8 cellular contexts compared by ENCODE assay signal in genomic region chr3:15860014-15860934, GRCh38.
DNase-seq lines count a peak whose midpoint lies in the region; ATAC-seq, FAIRE-seq and TF ChIP-seq lines count a peak whose summit lies in the region.

No MANE protein-coding gene starts in this region.

- TF ChIP-seq POLR2A in GM15510 (IDR thresholded peaks at IDR 0.05; ENCODE audit: borderline replicate concordance, extremely low read depth, insufficient read length), result peak; percentile 41
- TF ChIP-seq POLR2A in H1 (IDR thresholded peaks at IDR 0.05; ENCODE audit: control extremely low read depth in 1 of 2, low read depth in 2 of 2, low read length in 2 of 2), result no peak; a peak in 1 of 3 replicates

- TF ChIP-seq EP300 in H1 (IDR thresholded peaks at IDR 0.05; ENCODE audit: borderline replicate concordance in 1 of 2, low read depth in 2 of 2, low read length in 2 of 2), result no peak

- H3K27me3 ChIP-seq in A673 (replicated peaks; ENCODE audit: insufficient read depth, low read depth, low read length, poor library complexity) (no peaks in the 10 kb centered on the region), H1 (replicated peaks in 1 of 4; ENCODE audit: control insufficient read depth in 3 of 4, extremely low read depth in 1 of 4, insufficient read depth in 3 of 4, low read length in 3 of 4) (no peaks in the 10 kb centered on the region), mesendoderm (ENCODE audit: insufficient read depth, low read length, poor library complexity) (no peaks in the 10 kb centered on the region)

- H2AK5ac ChIP-seq in H1 (ENCODE audit: low read depth, low read length) (peak overlapping the region; percentile 66; the same call in 1 of the 2 replicates), mesendoderm (ENCODE audit: low read length) (no peak overlapping the region)

- CTCF ChIA-PET in A673 (lab: Charles Lee) (no interaction called here), H1 (lab: Charles Lee; ENCODE audit: partially characterized antibody) (interaction anchor here (1.0 kb wide), 1 partner anchor 52 kb away, joined by 3 read pairs; no protein-coding TSS in a partner anchor)

- H3K79me1 ChIP-seq in H1 (ENCODE audit: low read depth, low read length) (no peaks in the 10 kb centered on the region; the same call in 1 of the 2 replicates), mesendoderm (ENCODE audit: low read length) (peaks cover 5% of the 10 kb centered on the region)

- H3K23me2 ChIP-seq in H1 (ENCODE audit: low read depth, low read length), result peaks cover 11% of the 10 kb centered on the region

- H3K36me3 ChIP-seq in A673 (ENCODE audit: insufficient read depth, low read length, poor library complexity, severe bottlenecking) (no peaks in the 10 kb centered on the region), H1 (ENCODE audit: control insufficient read depth in 2 of 4, insufficient read depth in 4 of 4, low read length in 3 of 4) (no peaks in the 10 kb centered on the region), mesendoderm (ENCODE audit: control insufficient read depth, insufficient read depth, low read length) (no peaks in the 10 kb centered on the region)

- WGBS in H1 (ENCODE audit: extremely low coverage in 1 of 2, insufficient coverage in 1 of 2, insufficient read length in 1 of 2, insufficient replicate concordance in 2 of 2, low coverage in 1 of 2, low lambda C conversion rate in 2 of 2, missing lambda C conversion rate in 1 of 2), 2 experiments, result 7% methylated on average over 33 of the region's 55 CpGs; no CpG with 5 or more reads in 1 of the 2 experiments
- no CpG with 5 or more reads among the region's 55 CpGs for WGBS in mesendoderm (ENCODE audit: extremely low coverage, insufficient coverage, low lambda C conversion rate)

- H3K27ac Mint-ChIP-seq in stimulated activated naive B cell treated with anti-CD40 and anti-IgM and Interleukin-4, amounts not matched to agents 10 μg/mL and 1 μg/mL and 100 μg/mL, for 72 hours, result peak overlapping the region; percentile 88

- peak overlapping the region; percentile 87 for H4K91ac ChIP-seq in H1 (replicated peaks; ENCODE audit: insufficient read length, low read length)

- H3K14ac ChIP-seq in H1 (ENCODE audit: insufficient read length), result no peak overlapping the region

- peak overlapping the region; percentile 6 for H3K4ac ChIP-seq in H1 (replicated peaks; ENCODE audit: insufficient read length, low read depth, low read length)
- peak overlapping the region; percentile 95 for H3K4ac ChIP-seq in mesendoderm (ENCODE audit: low read depth, low read length)

- peak overlapping the region; percentile 42 for H3K56ac ChIP-seq in H1 (replicated peaks; ENCODE audit: insufficient read length, low read depth, low read length)
- H3K56ac ChIP-seq in mesendoderm (ENCODE audit: low read length), result peak overlapping the region; percentile 89

- H2BK15ac ChIP-seq in H1 (ENCODE audit: low read length) (no peak overlapping the region), mesendoderm (replicated peaks; ENCODE audit: low read depth) (no peak overlapping the region)

- no TSS peak for BruUV-seq in A673 (replicated peaks; lab: Mats Ljungman, UMichigan)

- H3K18ac ChIP-seq in H1 (ENCODE audit: extremely low read depth, low read length), result peak overlapping the region; percentile 56; the same call in 1 of the 2 replicates
- H3K18ac ChIP-seq in mesendoderm (ENCODE audit: low read length), result peak overlapping the region; percentile 86

- H4K20me1 ChIP-seq in H1 (replicated peaks in 1 of 2; ENCODE audit: control insufficient read depth in 1 of 2, insufficient read depth in 2 of 2, low read length in 2 of 2), result no peaks in the 10 kb centered on the region

- intact Hi-C loops in A673 (cut with micrococcal nuclease; ENCODE audit: unreplicated experiment), result no loop called here

- H3K9me3 ChIP-seq in A673 (ENCODE audit: low read depth, low read length, poor library complexity, severe bottlenecking) (no peaks in the 10 kb centered on the region), H1 (ENCODE audit: insufficient read depth in 2 of 2, low read depth in 1 of 2, low read length in 1 of 2) (no peaks in the 10 kb centered on the region)

- no peak for TF ChIP-seq RAD21 in H1 (IDR thresholded peaks at IDR 0.05 in 1 of 2, conservative IDR thresholded peaks at IDR 0.05 in 1 of 2; ENCODE audit: low read depth in 2 of 2, low read length in 2 of 2)

- peaks cover 7 to 15% of the 10 kb centered on the region in 2 donors for H3K36me3 Mint-ChIP-seq in stimulated activated naive B cell treated with anti-CD40 and anti-IgM and Interleukin-4, amounts not matched to agents 10 μg/mL and 1 μg/mL and 100 μg/mL, for 72 hours

- H4K8ac ChIP-seq in H1 (ENCODE audit: extremely low read depth, insufficient read depth, low read length) (peak overlapping the region; percentile 92; the same call in 1 of the 2 replicates), mesendoderm (ENCODE audit: low read depth, low read length) (no peak overlapping the region)

- no peak for FAIRE-seq in H1 (lab: Jason Lieb, UNC)

- H3K4me3 Mint-ChIP-seq in stimulated activated naive B cell treated with anti-CD40 and anti-IgM and Interleukin-4, amounts not matched to agents 10 μg/mL and 1 μg/mL and 100 μg/mL, for 72 hours, result peak overlapping the region; percentile 83 to 99

- H3K4me2 ChIP-seq in H1 (ENCODE audit: insufficient read depth in 1 of 2, low read depth in 2 of 2, low read length in 2 of 2), result peak overlapping the region; percentile 82 to 92
- H3K4me2 ChIP-seq in mesendoderm (ENCODE audit: low read length), result peak overlapping the region; percentile 74

- H3K4me1 ChIP-seq in A673 (ENCODE audit: insufficient read depth, low read length, poor library complexity, severe bottlenecking), result peaks cover 8% of the 10 kb centered on the region
- H3K4me1 ChIP-seq in H1 (replicated peaks in 1 of 4; ENCODE audit: control insufficient read depth in 3 of 4, insufficient read depth in 4 of 4, low read length in 3 of 4), result peaks cover 0 to 6% (median 0%) of the 10 kb centered on the region in 4 experiments; a peak in 2 of 7 replicates
- H3K4me1 ChIP-seq in mesendoderm (ENCODE audit: control insufficient read depth, low read depth, low read length), result no peaks in the 10 kb centered on the region

- no peak overlapping the region for H3K23ac ChIP-seq in H1 (ENCODE audit: insufficient read length)
- no peak overlapping the region for H3K23ac ChIP-seq in mesendoderm (ENCODE audit: low read length)

- TF ChIP-seq CTCF in A673 (conservative IDR thresholded peaks at IDR 0.05; ENCODE audit: low read depth, low read length), result no peak
- TF ChIP-seq CTCF in VCaP (conservative IDR thresholded peaks at IDR 0.05), result no peak
- TF ChIP-seq CTCF in H1 (IDR thresholded peaks at IDR 0.05; ENCODE audit: control extremely low read depth in 1 of 3, insufficient read depth in 1 of 3, low read depth in 1 of 3, low read length in 3 of 3), result no peak

- peak overlapping the region; percentile 75 for H3K4me3 ChIP-seq in A673 (ENCODE audit: low read depth, low read length, poor library complexity, severe bottlenecking)
- H3K4me3 ChIP-seq in H1 (ENCODE audit: extremely low read depth in 1 of 4, insufficient read depth in 2 of 4, low read depth in 3 of 4, low read length in 4 of 4), result peak overlapping the region; percentile 41 to 72 (median 62)
- H3K4me3 ChIP-seq in mesendoderm (ENCODE audit: low read length), result peak overlapping the region; percentile 46

- H3K27me3 Mint-ChIP-seq in stimulated activated naive B cell treated with anti-CD40 and anti-IgM and Interleukin-4, amounts not matched to agents 10 μg/mL and 1 μg/mL and 100 μg/mL, for 72 hours, result no peaks in the 10 kb centered on the region

- peak overlapping the region; percentile 25; the same call in 1 of the 2 replicates for H2AFZ ChIP-seq in H1 (ENCODE audit: low read length)

- POLR2A ChIA-PET in A673 (lab: Charles Lee; ENCODE audit: low non-redundant PET) (no interaction called here), H1 (lab: Charles Lee; ENCODE audit: partially characterized antibody) (interaction anchor here (0.6 to 1.2 kb wide), 6 partner anchors 9 to 253 kb away, joined by 3 to 4 read pairs (median 3); no protein-coding TSS in a partner anchor)

- H2BK120ac ChIP-seq in H1 (replicated peaks; ENCODE audit: low read depth, low read length) (no peak overlapping the region), mesendoderm (ENCODE audit: low read depth, low read length) (no peak overlapping the region)

- H2BK12ac ChIP-seq in H1 (ENCODE audit: low read depth, low read length), result 0 out of 2 replicates have a peak overlapping the region, but pooled peaks have one; percentile 85

- ATAC-seq in HG02763 (IDR thresholded peaks at IDR 0.05; ENCODE audit: unreplicated experiment), result peak; percentile 37
- peak; percentile 74 for ATAC-seq in stimulated activated naive B cell treated with anti-CD40 and anti-IgM and Interleukin-4, amounts not matched to agents 10 μg/mL and 1 μg/mL and 100 μg/mL, for 72 hours (replicated peaks)

- peaks cover 9 to 41% of the 10 kb centered on the region in 2 experiments; a peak in 3 of 4 replicates for H3K79me2 ChIP-seq in H1 (ENCODE audit: control insufficient read depth in 1 of 2, insufficient read depth in 2 of 2, low read length in 2 of 2)
- peaks cover 19% of the 10 kb centered on the region for H3K79me2 ChIP-seq in mesendoderm (ENCODE audit: control insufficient read depth, insufficient read depth, low read length)

- H3K27ac ChIP-seq in A673 (ENCODE audit: low read depth, low read length, poor library complexity, severe bottlenecking) (peak overlapping the region; percentile 10), VCaP (peak overlapping the region; percentile 95), H1 (ENCODE audit: low read depth, low read length) (peak overlapping the region; percentile 39; the same call in 1 of the 2 replicates), mesendoderm (ENCODE audit: low read depth, low read length) (peak overlapping the region; percentile 79)

- no peak overlapping the region for H2BK20ac ChIP-seq in H1 (ENCODE audit: low read length)

- peak overlapping the region; percentile 67 for H4K5ac ChIP-seq in H1 (ENCODE audit: insufficient read length, low read depth, low read length)
- H4K5ac ChIP-seq in mesendoderm (ENCODE audit: low read length), result no peak overlapping the region

- DNase-seq in A673 (ENCODE audit: low spot score), result peak; percentile 55
- DNase-seq in NCI-H1105 treated with DMSO at 0.1 percent for 48 hours (lab: John Stamatoyannopoulos, UW), result peak; percentile 67
- peak; percentile 38 to 80 for DNase-seq in H1 (ENCODE audit: low read depth in 1 of 2, low spot score in 2 of 2)
- DNase-seq in mesendoderm, result peak; percentile 82
- peak; percentile 44 for DNase-seq in stimulated activated naive B cell treated with anti-CD40 and anti-IgM and Interleukin-4, amounts not matched to agents 10 μg/mL and 1 μg/mL and 100 μg/mL, for 72 hours

- H2BK5ac ChIP-seq in H1 (ENCODE audit: low read depth, low read length) (peak overlapping the region; percentile 89), mesendoderm (ENCODE audit: low read length) (no peak overlapping the region)

- H3K9me3 Mint-ChIP-seq in stimulated activated naive B cell treated with anti-CD40 and anti-IgM and Interleukin-4, amounts not matched to agents 10 μg/mL and 1 μg/mL and 100 μg/mL, for 72 hours, result peaks cover 2 to 4% of the 10 kb centered on the region in 2 donors

- H3K9ac ChIP-seq in H1 (replicated peaks in 1 of 4; ENCODE audit: extremely low read depth in 1 of 4, low read depth in 3 of 4, low read length in 3 of 4), result peak overlapping the region; percentile 35 to 60 (median 54)
- H3K9ac ChIP-seq in mesendoderm (ENCODE audit: low read length), result peak overlapping the region; percentile 65

- H3K4me1 Mint-ChIP-seq in stimulated activated naive B cell treated with anti-CD40 and anti-IgM and Interleukin-4, amounts not matched to agents 10 μg/mL and 1 μg/mL and 100 μg/mL, for 72 hours, result peaks cover 10 to 32% of the 10 kb centered on the region in 2 donors

Comparison
In these comparisons a context has a peak if more than half of its experiments do, and no peak if none do; other contexts are left out.
1. Peak in every context shown above with its lines: DNase-seq, ATAC-seq, H3K4me3 ChIP-seq and H3K27ac ChIP-seq.
2. H3K27ac ChIP-seq: peak in every context shown above with its lines; median percentile 95 in VCaP; 79 in mesendoderm; 39 in H1; 10 in A673.